12 cellular contexts compared by ENCODE assay signal in genomic region chr16:70652322-70652721, GRCh38.
"Had no signal": no experiment of that assay in that cellular context is flagged by ENCODE, and none has a peak within 500 bp of the region (broad histone marks: within the 10 kb centered on the region; RNA-seq: fewer than 3 reads in every experiment).

No MANE protein-coding gene starts in this region.

- H3K9me3 Mint-ChIP-seq: activated CD4-positive, alpha-beta T cell treated with anti-CD3 and anti-CD28 coated beads, Interleukin-2, amount 10 ng/mL, durations not matched to agents 24 days and 14 days; naive B cell; stimulated activated memory B cell treated with anti-CD40 and anti-IgM and Interleukin-4, amounts not matched to agents 10 μg/mL and 1 μg/mL and 100 μg/mL, for 72 hours had no signal

- DNase-seq: activated CD4-positive, alpha-beta T cell treated with anti-CD3 and anti-CD28 coated beads, Interleukin-2, amount 10 ng/mL, durations not matched to agents 24 days and 14 days; activated CD4-positive, CD25-positive, alpha-beta regulatory T cell; activated CD8-positive, alpha-beta T cell treated with anti-CD3 and anti-CD28 coated beads, Interleukin-2, amount 10 ng/mL, durations not matched to agents 7 days and 5 days; erythroblast; mammary epithelial cell; naive B cell; stimulated activated CD4-positive, alpha-beta T cell treated with anti-CD3 and anti-CD28 coated beads, Interleukin-2, amount 100 ng/mL, for 48 hours; T-helper 17 cell; thyroid gland had no signal

- H3K27ac Mint-ChIP-seq: activated CD4-positive, alpha-beta T cell treated with anti-CD3 and anti-CD28 coated beads, Interleukin-2, amount 10 ng/mL, durations not matched to agents 24 days and 14 days; activated CD8-positive, alpha-beta T cell treated with anti-CD3 and anti-CD28 coated beads, Interleukin-2, amount 10 ng/mL, durations not matched to agents 7 days and 5 days; naive B cell; stimulated activated memory B cell treated with anti-CD40 and anti-IgM and Interleukin-4, amounts not matched to agents 10 μg/mL and 1 μg/mL and 100 μg/mL, for 72 hours; T-helper 17 cell had no signal

- H3K36me3 Mint-ChIP-seq: naive B cell; stimulated activated memory B cell treated with anti-CD40 and anti-IgM and Interleukin-4, amounts not matched to agents 10 μg/mL and 1 μg/mL and 100 μg/mL, for 72 hours had no signal

- H3K27ac ChIP-seq: right atrium auricular region, thyroid gland had no signal

- H3K4me3 Mint-ChIP-seq: activated CD4-positive, alpha-beta T cell treated with anti-CD3 and anti-CD28 coated beads, Interleukin-2, amount 10 ng/mL, durations not matched to agents 24 days and 14 days; activated CD8-positive, alpha-beta T cell treated with anti-CD3 and anti-CD28 coated beads, Interleukin-2, amount 10 ng/mL, durations not matched to agents 7 days and 5 days; naive B cell; stimulated activated memory B cell treated with anti-CD40 and anti-IgM and Interleukin-4, amounts not matched to agents 10 μg/mL and 1 μg/mL and 100 μg/mL, for 72 hours; T-helper 17 cell had no signal

- H3K27me3 Mint-ChIP-seq: activated CD4-positive, alpha-beta T cell treated with anti-CD3 and anti-CD28 coated beads, Interleukin-2, amount 10 ng/mL, durations not matched to agents 24 days and 14 days had no signal

- H3K27me3 ChIP-seq: right atrium auricular region, thyroid gland had no signal

- H3K36me3 ChIP-seq: right atrium auricular region, thyroid gland had no signal

- H3K9me3 ChIP-seq: right atrium auricular region, thyroid gland had no signal

- ATAC-seq: activated CD8-positive, alpha-beta T cell treated with anti-CD3 and anti-CD28 coated beads, Interleukin-2, amount 10 ng/mL, durations not matched to agents 7 days and 5 days; left lobe of liver; stimulated activated memory B cell treated with anti-CD40 and anti-IgM and Interleukin-4, amounts not matched to agents 10 μg/mL and 1 μg/mL and 100 μg/mL, for 72 hours; T-helper 17 cell had no signal

- H3K4me3 ChIP-seq: right atrium auricular region, thyroid gland had no signal
